In the genomic region with DNA sequence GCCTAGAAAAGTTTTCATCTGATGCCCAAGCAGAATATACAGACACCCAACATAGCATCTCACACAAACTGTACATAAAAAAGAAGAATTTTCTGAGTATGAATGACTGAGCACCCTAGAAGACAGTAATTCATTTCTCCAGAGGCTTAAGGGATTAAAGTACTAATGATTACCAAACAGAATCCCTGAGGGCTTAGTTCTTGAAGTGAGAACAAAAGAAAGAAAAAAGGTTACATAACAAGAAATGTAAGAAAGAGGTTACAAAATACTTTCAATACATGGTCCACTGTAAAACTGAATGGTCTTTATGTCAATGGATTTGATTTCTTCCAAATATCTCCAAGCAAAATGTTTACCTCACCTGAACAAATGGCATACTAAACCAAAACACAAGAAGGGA, we compare ENCODE assay signal across 16 cellular contexts. TPM values are rescaled to one million over a fixed set of nuclear protein-coding genes. Genes with fewer than 3 reads are reported as not detected.
DNase-seq lines count a peak whose midpoint lies in the region; ATAC-seq and TF ChIP-seq lines count a peak whose summit lies in the region.
"Had no signal": no experiment of that assay in that cellular context is flagged by ENCODE, and none has a peak within 500 bp of the region (broad histone marks: within the 10 kb centered on the region; RNA-seq: fewer than 3 reads in every experiment).

No MANE protein-coding gene starts in this region.

- H3K4me3 ChIP-seq in A673 (ENCODE audit: low read depth, low read length, poor library complexity, severe bottlenecking) (no peak overlapping the region), aorta (ENCODE audit: low read length in 2 of 2) (no peak overlapping the region), uterus (no peak overlapping the region)
- H3K4me3 ChIP-seq in CD8-positive, alpha-beta T cell (ENCODE audit: low read depth, low read length) = no peak overlapping the region
- H3K4me3 ChIP-seq: HAP-1 had no signal

- H3K4me1 Mint-ChIP-seq in CD8-positive, alpha-beta T cell (ENCODE audit: low read depth) = no peaks in the 10 kb centered on the region
- H3K4me1 Mint-ChIP-seq in dendritic cell treated with granulocyte-macrophage colony-stimulating factor and Interleukin-4, amounts not matched to agents 40 ng/mL and 50 ng/mL, for 4 days (ENCODE audit: low read depth) = no peaks in the 10 kb centered on the region
- H3K4me1 Mint-ChIP-seq: B cell had no signal

- no peaks in the 10 kb centered on the region for H3K9me3 Mint-ChIP-seq in CD8-positive, alpha-beta T cell
- no peaks in the 10 kb centered on the region for H3K9me3 Mint-ChIP-seq in dendritic cell treated with granulocyte-macrophage colony-stimulating factor and Interleukin-4, amounts not matched to agents 40 ng/mL and 50 ng/mL, for 4 days

- CTCF ChIA-PET in A673 (lab: Charles Lee) = no interaction called here
- CTCF ChIA-PET in CD8-positive, alpha-beta T cell (lab: Charles Lee) = no interaction called here

- ATAC-seq in CD8-positive, alpha-beta T cell = no peak
- no peak for ATAC-seq in aorta (ENCODE audit: low FRiP score)

- no peaks in the 10 kb centered on the region for H3K27me3 Mint-ChIP-seq in CD8-positive, alpha-beta T cell (ENCODE audit: low read depth)
- H3K27me3 Mint-ChIP-seq in dendritic cell treated with granulocyte-macrophage colony-stimulating factor and Interleukin-4, amounts not matched to agents 40 ng/mL and 50 ng/mL, for 4 days = no peaks in the 10 kb centered on the region
- H3K27me3 Mint-ChIP-seq: B cell had no signal

- DNase-seq in A673 (ENCODE audit: low spot score) = peak; percentile 47
- no peak for DNase-seq in CD8-positive, alpha-beta T cell
- DNase-seq in NCI-H82 treated with DMSO at 0.1 percent for 48 hours (lab: John Stamatoyannopoulos, UW; ENCODE audit: unreplicated experiment) = peak; percentile 52
- no peak for DNase-seq in aorta
- DNase-seq in T-helper 1 cell = no peak
- DNase-seq in hippocampal formation (lab: John Stamatoyannopoulos, UW) = no peak
- no peak for DNase-seq in uterus
- DNase-seq: IMR-90, NCI-H1417, NCI-H1930, NCI-H2171, NCI-H510A, SHP77 had no signal

- H3K9me3 ChIP-seq in A673 (ENCODE audit: low read depth, low read length, poor library complexity, severe bottlenecking) (no peaks in the 10 kb centered on the region), aorta (ENCODE audit: control insufficient read depth, low read length) (no peaks in the 10 kb centered on the region), uterus (no peaks in the 10 kb centered on the region)
- H3K9me3 ChIP-seq in CD8-positive, alpha-beta T cell (ENCODE audit: low read length) = no peaks in the 10 kb centered on the region
- H3K9me3 ChIP-seq: HAP-1 had no signal

- H3K36me3 ChIP-seq in A673 (ENCODE audit: insufficient read depth, low read length, poor library complexity, severe bottlenecking) = no peaks in the 10 kb centered on the region
- H3K36me3 ChIP-seq in CD8-positive, alpha-beta T cell (ENCODE audit: insufficient read depth, low read length) = peaks cover 3% of the 10 kb centered on the region
- H3K36me3 ChIP-seq in aorta (ENCODE audit: control insufficient read depth in 1 of 2, insufficient read depth in 2 of 2, low read length in 1 of 2) = no peaks in the 10 kb centered on the region
- no peaks in the 10 kb centered on the region for H3K36me3 ChIP-seq in uterus

- no peak for TF ChIP-seq POLR2A in uterus (IDR thresholded peaks at IDR 0.05)

- H3K4me3 Mint-ChIP-seq in CD8-positive, alpha-beta T cell = no peak overlapping the region
- no peak overlapping the region for H3K4me3 Mint-ChIP-seq in dendritic cell treated with granulocyte-macrophage colony-stimulating factor and Interleukin-4, amounts not matched to agents 40 ng/mL and 50 ng/mL, for 4 days
- H3K4me3 Mint-ChIP-seq: B cell had no signal

- H3K27ac Mint-ChIP-seq in CD8-positive, alpha-beta T cell = peak overlapping the region; percentile 20
- H3K27ac Mint-ChIP-seq in dendritic cell treated with granulocyte-macrophage colony-stimulating factor and Interleukin-4, amounts not matched to agents 40 ng/mL and 50 ng/mL, for 4 days = peak overlapping the region; percentile 15
- H3K27ac Mint-ChIP-seq: B cell had no signal

- POLR2A ChIA-PET in A673 (lab: Charles Lee; ENCODE audit: low non-redundant PET) = no interaction called here
- POLR2A ChIA-PET in CD8-positive, alpha-beta T cell (lab: Charles Lee) = no interaction called here

- H3K4me1 ChIP-seq in A673 (ENCODE audit: insufficient read depth, low read length, poor library complexity, severe bottlenecking) (peaks cover 5% of the 10 kb centered on the region), aorta (ENCODE audit: control insufficient read depth in 1 of 2, insufficient read depth in 2 of 2, low read length in 2 of 2) (no peaks in the 10 kb centered on the region), uterus (no peaks in the 10 kb centered on the region)
- no peaks in the 10 kb centered on the region for H3K4me1 ChIP-seq in CD8-positive, alpha-beta T cell (ENCODE audit: insufficient read depth, low read length)

- intact Hi-C loops in A673 (cut with micrococcal nuclease; ENCODE audit: unreplicated experiment) (no loop called here), aorta (cut with DNase I) (no loop called here), uterus (cut with DNase I; ENCODE audit: low total_unique reads) (no loop called here)
- intact Hi-C loops in CD8-positive, alpha-beta T cell (cut with DNase I, micrococcal nuclease) = no loop called here
- intact Hi-C loops in dendritic cell treated with granulocyte-macrophage colony-stimulating factor and Interleukin-4, amounts not matched to agents 40 ng/mL and 50 ng/mL, for 4 days (cut with micrococcal nuclease) = no loop called here

- TF ChIP-seq CTCF in A673 (conservative IDR thresholded peaks at IDR 0.05; ENCODE audit: low read depth, low read length) (no peak), uterus (IDR thresholded peaks at IDR 0.05) (no peak)
- TF ChIP-seq CTCF in CD8-positive, alpha-beta T cell (IDR thresholded peaks at IDR 0.05) = no peak

- BruUV-seq in A673 (replicated peaks; lab: Mats Ljungman, UMichigan) = no TSS peak

- H3K27ac ChIP-seq in A673 (ENCODE audit: low read depth, low read length, poor library complexity, severe bottlenecking) = no peak overlapping the region
- no peak overlapping the region for H3K27ac ChIP-seq in CD8-positive, alpha-beta T cell (ENCODE audit: low read depth, low read length)
- no peak overlapping the region for H3K27ac ChIP-seq in aorta (ENCODE audit: low read depth in 1 of 2, low read length in 2 of 2)
- no peak overlapping the region for H3K27ac ChIP-seq in uterus

- peaks cover 36% of the 10 kb centered on the region for H3K36me3 Mint-ChIP-seq in CD8-positive, alpha-beta T cell
- H3K36me3 Mint-ChIP-seq in dendritic cell treated with granulocyte-macrophage colony-stimulating factor and Interleukin-4, amounts not matched to agents 40 ng/mL and 50 ng/mL, for 4 days (ENCODE audit: low read depth) = peaks cover 42% of the 10 kb centered on the region

- no peaks in the 10 kb centered on the region for H3K27me3 ChIP-seq in A673 (replicated peaks; ENCODE audit: insufficient read depth, low read depth, low read length, poor library complexity)
- H3K27me3 ChIP-seq in CD8-positive, alpha-beta T cell (ENCODE audit: insufficient read depth, low read length) = no peaks in the 10 kb centered on the region
- H3K27me3 ChIP-seq in aorta (ENCODE audit: control insufficient read depth in 1 of 2, insufficient read depth in 2 of 2, low read length in 1 of 2) = no peaks in the 10 kb centered on the region
- H3K27me3 ChIP-seq in uterus = no peaks in the 10 kb centered on the region

RNA-seq across cellular contexts. Expression of a gene that starts 9.1 kb away (rescaled TPM):
- total RNA-seq in A673 (2021) (0.34 and 0.79 TPM in 2 replicates), aorta (1 to 10 TPM; 1.2 to 3.5 TPM), uterus (1 to 10 TPM in 1 of 4 donors, under 1 TPM in 3; under 0.01 to 8.3 (median 0.83) TPM)
- total RNA-seq in CD8-positive, alpha-beta T cell = under 1 TPM; 0.22 to 0.94 TPM
- polyA plus RNA-seq in aorta = under 1 TPM; 0.08 to 0.25 TPM

Comparison
In these comparisons a context has a peak if more than half of its experiments do, and no peak if none do; other contexts are left out.
1. DNase-seq: peak in A673 (single experiment) and NCI-H82 treated with DMSO at 0.1 percent for 48 hours (single experiment); none in CD8-positive, alpha-beta T cell (0 of 7), aorta (0 of 2), T-helper 1 cell (0 of 5), hippocampal formation (0 of 2) and uterus (0 of 2).